ENCODE assay signal across 1 cellular context in genomic region chr9:130242270-130243014, GRCh38.
TF ChIP-seq lines count a peak whose summit lies in the region.

No MANE protein-coding gene starts in this region.

TF ChIP-seq in HepG2, 621 proteins besides CTCF, POLR2A, EP300 and RAD21 (continued from another document):
- TF ChIP-seq HIVEP1 (CRISPR knock-in tag; IDR thresholded peaks at IDR 0.05) (no peak), TCF7L2 (IDR thresholded peaks at IDR 0.05; ENCODE audit: low read depth, low read length) (no peak), ATF4 (CRISPR knock-in tag; IDR thresholded peaks at IDR 0.05) (no peak), ZNF770 (CRISPR knock-in tag; IDR thresholded peaks at IDR 0.05) (no peak), MAZ (IDR thresholded peaks at IDR 0.05; ENCODE audit: borderline replicate concordance, low read depth, low read length) (no peak), MAZ (CRISPR knock-in tag; IDR thresholded peaks at IDR 0.05; ENCODE audit: low read depth) (no peak), PHF20 (CRISPR knock-in tag; IDR thresholded peaks at IDR 0.05) (no peak), SETDB1 (CRISPR knock-in tag; IDR thresholded peaks at IDR 0.05; ENCODE audit: borderline replicate concordance) (no peak), ZNF747 (CRISPR knock-in tag; IDR thresholded peaks at IDR 0.05; ENCODE audit: borderline replicate concordance) (no peak)
